8 cellular contexts compared by ENCODE assay signal in genomic region chr15:43186003-43186353, GRCh38. TPM values are rescaled to one million over a fixed set of nuclear protein-coding genes. Genes with fewer than 3 reads are reported as not detected.
DNase-seq lines count a peak whose midpoint lies in the region; ATAC-seq and TF ChIP-seq lines count a peak whose summit lies in the region.

No MANE protein-coding gene starts in this region.

- H3K4me2 ChIP-seq in Karpas-422 (ENCODE audit: low read depth, low read length, poor library complexity, severe bottlenecking) (peak overlapping the region; percentile 99), mammary epithelial cell (ENCODE audit: insufficient read depth, low read depth, low read length) (peak overlapping the region; percentile 83)

- H3K9me3 Mint-ChIP-seq in CD14-positive monocyte (no peaks in the 10 kb centered on the region), type B pancreatic cell (no peaks in the 10 kb centered on the region)

- CTCF ChIA-PET in mammary epithelial cell (lab: Charles Lee; ENCODE audit: low non-redundant PET), result interaction anchor here (0.6 kb wide), 1 partner anchor 74 kb away, joined by 5 read pairs; no protein-coding TSS in a partner anchor

- H3K4me3 Mint-ChIP-seq in CD14-positive monocyte (peak overlapping the region; percentile 96 to 98), type B pancreatic cell (peak overlapping the region; percentile 95)

- peaks cover 15% of the 10 kb centered on the region for H3K4me1 ChIP-seq in Karpas-422 (ENCODE audit: low read length)
- peaks cover 4% of the 10 kb centered on the region for H3K4me1 ChIP-seq in mammary epithelial cell (ENCODE audit: insufficient read depth, low read length)

- H3K36me3 Mint-ChIP-seq in CD14-positive monocyte (peaks cover 42 to 54% of the 10 kb centered on the region in 2 donors), type B pancreatic cell (peaks cover 10% of the 10 kb centered on the region)

- peak overlapping the region; percentile 99 for H3K4me3 ChIP-seq in Karpas-422 (ENCODE audit: low read length)
- H3K4me3 ChIP-seq in mammary epithelial cell (replicated peaks in 1 of 3; ENCODE audit: insufficient read depth in 1 of 3, low read depth in 2 of 3, low read length in 3 of 3), result peak overlapping the region; percentile 60 to 86 (median 74)
- H3K4me3 ChIP-seq in lower leg skin (ENCODE audit: low read depth, poor library complexity, severe bottlenecking), result peak overlapping the region; percentile 86

- no peak for TF ChIP-seq POLR2A in lower leg skin (IDR thresholded peaks at IDR 0.05)

- no peak for DNase-seq in CD14-positive monocyte (ENCODE audit: low spot score)
- no peak for DNase-seq in Karpas-422
- peak; percentile 28 for DNase-seq in mammary epithelial cell
- DNase-seq in lower leg skin (ENCODE audit: low spot score in 2 of 2), result no peak
- DNase-seq in type B pancreatic cell (ENCODE audit: extremely low spot score, unreplicated experiment), result no peak
- no peak for DNase-seq in NCI-H524 treated with DMSO at 0.1 percent for 48 hours (lab: John Stamatoyannopoulos, UW)
- DNase-seq in NCI-H128 (lab: John Stamatoyannopoulos, UW; ENCODE audit: unreplicated experiment), result no peak

- dilution Hi-C loops in mammary epithelial cell (cut with HindIII; ENCODE audit: low sequenced_read_pairs), result no loop called here

- H3K27me3 ChIP-seq in Karpas-422 (ENCODE audit: low read length) (no peaks in the 10 kb centered on the region), mammary epithelial cell (ENCODE audit: insufficient read depth, low read length) (no peaks in the 10 kb centered on the region)

- intact Hi-C loops in CD14-positive monocyte (cut with micrococcal nuclease), result loop anchor here in 1 of 2 donors (5.0 kb wide), 1 partner anchor 79 kb away; the partner anchor contains the start of gene UBR1
- intact Hi-C loops in mammary epithelial cell (cut with micrococcal nuclease), result loop anchor here (2.0 to 5.0 kb wide), 3 partner anchors 19 to 484 kb away; no protein-coding TSS in a partner anchor
- intact Hi-C loops in lower leg skin (cut with DNase I; ENCODE audit: low total_unique reads), result no loop called here

- no peaks in the 10 kb centered on the region for H3K9me3 ChIP-seq in Karpas-422 (ENCODE audit: low read length)
- no peaks in the 10 kb centered on the region for H3K9me3 ChIP-seq in mammary epithelial cell (replicated peaks; ENCODE audit: insufficient read depth, low read length)

- no TSS peak for BruUV-seq in mammary epithelial cell (replicated peaks; lab: Mats Ljungman, UMichigan)

- peak overlapping the region; percentile 79 for H2AFZ ChIP-seq in Karpas-422 (ENCODE audit: low read length)
- H2AFZ ChIP-seq in mammary epithelial cell (ENCODE audit: low read depth, low read length), result peak overlapping the region; percentile 90

- peak; percentile 18 for ATAC-seq in GM21423 (IDR thresholded peaks at IDR 0.05; ENCODE audit: unreplicated experiment)

- H3K9me2 ChIP-seq in Karpas-422 (replicated peaks; ENCODE audit: insufficient read depth, low read length), result no peaks in the 10 kb centered on the region

- TF ChIP-seq CTCF in CD14-positive monocyte (IDR thresholded peaks at IDR 0.05), result peak; percentile 51
- no peak for TF ChIP-seq CTCF in mammary epithelial cell (conservative IDR thresholded peaks at IDR 0.05 in 1 of 2, IDR thresholded peaks at IDR 0.05 in 1 of 2; ENCODE audit: extremely low read depth in 1 of 2, insufficient read depth in 1 of 2, low read depth in 1 of 2, low read length in 2 of 2)
- no peak for TF ChIP-seq CTCF in lower leg skin (IDR thresholded peaks at IDR 0.05)
- TF ChIP-seq CTCF in type B pancreatic cell (conservative IDR thresholded peaks at IDR 0.05), result peak; percentile 16

- H3K27me3 Mint-ChIP-seq in CD14-positive monocyte (ENCODE audit: low read depth in 3 of 3) (no peaks in the 10 kb centered on the region), type B pancreatic cell (no peaks in the 10 kb centered on the region)

- H3K4me1 Mint-ChIP-seq in CD14-positive monocyte, result peaks cover 20% of the 10 kb centered on the region
- peaks cover 4% of the 10 kb centered on the region for H3K4me1 Mint-ChIP-seq in type B pancreatic cell (ENCODE audit: unreplicated experiment)

- H3K36me3 ChIP-seq in Karpas-422 (ENCODE audit: insufficient read depth, low read length), result peaks cover 29% of the 10 kb centered on the region; the same call in 1 of the 2 replicates
- peaks cover 2% of the 10 kb centered on the region for H3K36me3 ChIP-seq in mammary epithelial cell (ENCODE audit: insufficient read depth, low read length)

- H4K20me1 ChIP-seq in Karpas-422 (ENCODE audit: insufficient read depth, low read depth, low read length) (no peaks in the 10 kb centered on the region), mammary epithelial cell (ENCODE audit: insufficient read depth, low read length) (no peaks in the 10 kb centered on the region)

- H3K27ac Mint-ChIP-seq in CD14-positive monocyte, result peak overlapping the region; percentile 89 to 96 (median 94)
- H3K27ac Mint-ChIP-seq in type B pancreatic cell, result peak overlapping the region; percentile 90

- H3K27ac ChIP-seq in Karpas-422 (ENCODE audit: low read length) (peak overlapping the region; percentile 77), mammary epithelial cell (ENCODE audit: insufficient read depth, low read depth, low read length) (peak overlapping the region; percentile 22)

- H3K79me2 ChIP-seq in Karpas-422 (ENCODE audit: low read length) (peaks cover 24% of the 10 kb centered on the region), mammary epithelial cell (ENCODE audit: insufficient read depth, low read length) (peaks cover 6% of the 10 kb centered on the region)

- H3K9ac ChIP-seq in Karpas-422 (ENCODE audit: low read length) (peak overlapping the region; percentile 90), mammary epithelial cell (ENCODE audit: insufficient read depth, low read length) (peak overlapping the region; percentile 67)

- 3% methylated on average over 9 of the region's 13 CpGs for WGBS in mammary epithelial cell (ENCODE audit: low coverage, missing lambda C conversion rate)
- WGBS in lower leg skin, 2 donors, result 0 to 1% methylated on average over 13 of the region's 13 CpGs

- in situ Hi-C loops in mammary epithelial cell (cut with MboI; ENCODE audit: low sequenced_read_pairs in 2 of 2), result no loop called here

RNA-seq across cellular contexts. Expression of gene CCNDBP1, which starts 0.8 kb away (rescaled TPM):
- polyA plus RNA-seq in CD14-positive monocyte, result 100 to 1,000 TPM; 196 to 205 TPM
- total RNA-seq in Karpas-422 (2014; rRNA removed; shearing (Covaris generic); ENCODE audit: low replicate concordance), result 119 and 130 TPM in 2 replicates
- total RNA-seq in mammary epithelial cell, result 10 to 100 TPM; 41.3 to 82.5 TPM
- 44.1 TPM for polyA plus RNA-seq in mammary epithelial cell
- polyA minus RNA-seq in mammary epithelial cell, result 18.6 TPM
- 100 to 1,000 TPM in 3 of 4 donors, 10 to 100 TPM in 1; 74.9 to 166 (median 114) TPM for total RNA-seq in lower leg skin
- total RNA-seq in type B pancreatic cell (ENCODE audit: low replicate concordance), result 28.2 and 41.5 TPM in 2 replicates

RNA-seq across cellular contexts. Expression of gene EPB42, which starts 34.8 kb away (rescaled TPM):
- polyA plus RNA-seq in CD14-positive monocyte (under 1 TPM; 0.08 to 0.13 TPM), mammary epithelial cell (not detected)
- total RNA-seq in Karpas-422 (2014; rRNA removed; shearing (Covaris generic); ENCODE audit: low replicate concordance), result not detected in 2 replicates
- total RNA-seq in mammary epithelial cell (not detected), lower leg skin (under 1 TPM in 1 of 4 donors, not detected in 3; 0.20 TPM), type B pancreatic cell (ENCODE audit: low replicate concordance) (not detected in 2 replicates)
- polyA minus RNA-seq in mammary epithelial cell, result not detected

RNA-seq across cellular contexts. Expression of gene TMEM62, which starts 52.6 kb away (rescaled TPM):
- polyA plus RNA-seq in CD14-positive monocyte (10 to 100 TPM; 10.5 to 10.8 TPM), mammary epithelial cell (4.7 TPM)
- 45.6 and 47.8 TPM in 2 replicates for total RNA-seq in Karpas-422 (2014; rRNA removed; shearing (Covaris generic); ENCODE audit: low replicate concordance)
- total RNA-seq in mammary epithelial cell (10 to 100 TPM; 13.3 to 14.8 TPM), lower leg skin (10 to 100 TPM; 10.7 to 33.4 (median 20.0) TPM), type B pancreatic cell (ENCODE audit: low replicate concordance) (11.5 and 22.1 TPM in 2 replicates)
- polyA minus RNA-seq in mammary epithelial cell, result 4.8 TPM

Comparison
In these comparisons a context has a peak if more than half of its experiments do, and no peak if none do; other contexts are left out.
1. CTCF ChIP-seq: peak in CD14-positive monocyte (single experiment) and type B pancreatic cell (single experiment); none in mammary epithelial cell (0 of 2) and lower leg skin (0 of 3).
2. Peak in every context shown above with its lines, with median percentiles within 50 percentile points of each other: H3K4me3 ChIP-seq.